16 cellular contexts compared by ENCODE assay signal in genomic region chr17:50364715-50365114, GRCh38. TPM values are rescaled to one million over a fixed set of nuclear protein-coding genes. Genes with fewer than 3 reads are reported as not detected.
DNase-seq lines count a peak whose midpoint lies in the region; ATAC-seq and TF ChIP-seq lines count a peak whose summit lies in the region.
"Had no signal": no experiment of that assay in that cellular context is flagged by ENCODE, and none has a peak within 500 bp of the region (broad histone marks: within the 10 kb centered on the region; RNA-seq: fewer than 3 reads in every experiment).

No MANE protein-coding gene starts in this region.

- peaks cover 68% of the 10 kb centered on the region for H3K36me3 ChIP-seq in lower lobe of right lung

- no peaks in the 10 kb centered on the region for H3K27me3 Mint-ChIP-seq in activated CD8-positive, alpha-beta memory T cell treated with anti-CD3 and anti-CD28 coated beads, Interleukin-2, amount 10 ng/mL, durations not matched to agents 7 days and 5 days
- H3K27me3 Mint-ChIP-seq: effector memory CD8-positive, alpha-beta T cell; memory B cell; progenitor cell of endocrine pancreas had no signal

- H3K9me3 Mint-ChIP-seq in activated CD8-positive, alpha-beta memory T cell treated with anti-CD3 and anti-CD28 coated beads, Interleukin-2, amount 10 ng/mL, durations not matched to agents 7 days and 5 days (ENCODE audit: low read depth), result no peaks in the 10 kb centered on the region
- H3K9me3 Mint-ChIP-seq: effector memory CD8-positive, alpha-beta T cell; memory B cell had no signal

- H3K36me3 Mint-ChIP-seq in activated CD8-positive, alpha-beta memory T cell treated with anti-CD3 and anti-CD28 coated beads, Interleukin-2, amount 10 ng/mL, durations not matched to agents 7 days and 5 days, result peaks cover 14% of the 10 kb centered on the region

- no peak overlapping the region for H3K4me3 Mint-ChIP-seq in activated CD8-positive, alpha-beta memory T cell treated with anti-CD3 and anti-CD28 coated beads, Interleukin-2, amount 10 ng/mL, durations not matched to agents 7 days and 5 days
- H3K4me3 Mint-ChIP-seq: effector memory CD8-positive, alpha-beta T cell; memory B cell had no signal

- H3K4me1 ChIP-seq in lower lobe of right lung, result peaks cover 7% of the 10 kb centered on the region

- no peak for DNase-seq in AG04449 (ENCODE audit: low read depth, low spot score)
- DNase-seq in HCEC 1CT, result peak; percentile 28
- peak; percentile 69 for DNase-seq in astrocyte of the hippocampus (ENCODE audit: low read depth, low spot score)
- DNase-seq in iPS-NIHi7 (ENCODE audit: extremely low spot score), result peak; percentile 59
- DNase-seq in activated CD8-positive, alpha-beta memory T cell treated with anti-CD3 and anti-CD28 coated beads, Interleukin-2, amount 50 U/mL, for 48 hours, result no peak
- no peak for DNase-seq in activated CD8-positive, alpha-beta memory T cell treated with anti-CD3 and anti-CD28 coated beads, Interleukin-2, amount 10 ng/mL, durations not matched to agents 7 days and 5 days
- no peak for DNase-seq in lower lobe of right lung
- DNase-seq: BE2C; effector memory CD8-positive, alpha-beta T cell; heart left ventricle; NCI-H1105 treated with DMSO at 0.1 percent for 48 hours; Right ventricle myocardium superior; stimulated activated naive CD4-positive, alpha-beta T cell had no signal

- TF ChIP-seq CTCF in AG04449 (IDR thresholded peaks at IDR 0.05; ENCODE audit: insufficient read depth, low read length, missing control alignments) (peak; percentile 51), lower lobe of right lung (IDR thresholded peaks at IDR 0.05) (no peak)

- H3K4me1 Mint-ChIP-seq in activated CD8-positive, alpha-beta memory T cell treated with anti-CD3 and anti-CD28 coated beads, Interleukin-2, amount 10 ng/mL, durations not matched to agents 7 days and 5 days, result peaks cover 19% of the 10 kb centered on the region

- ATAC-seq in activated CD8-positive, alpha-beta memory T cell treated with anti-CD3 and anti-CD28 coated beads, Interleukin-2, amount 10 ng/mL, durations not matched to agents 7 days and 5 days, result no peak
- ATAC-seq in lower lobe of right lung (no peak), HG03139 (IDR thresholded peaks at IDR 0.05; ENCODE audit: unreplicated experiment) (no peak)
- ATAC-seq: effector memory CD8-positive, alpha-beta T cell; heart left ventricle had no signal

- H3K4me3 ChIP-seq in AG04449 (ENCODE audit: low read depth, low read length) (no peak overlapping the region), lower lobe of right lung (no peak overlapping the region)
- H3K4me3 ChIP-seq: heart left ventricle had no signal

- H3K27me3 ChIP-seq in lower lobe of right lung (ENCODE audit: low read depth), result no peaks in the 10 kb centered on the region
- H3K27me3 ChIP-seq: BE2C, heart left ventricle had no signal

- POLR2A ChIA-PET in AG04449 (lab: Yijun Ruan, JAX), result interaction anchor here (0.9 kb wide), 1 partner anchor 15 kb away, joined by 3 read pairs; no protein-coding TSS in a partner anchor

- H3K27ac ChIP-seq in lower lobe of right lung, result no peak overlapping the region
- H3K27ac ChIP-seq: heart left ventricle had no signal

- no peak overlapping the region for H3K27ac Mint-ChIP-seq in activated CD8-positive, alpha-beta memory T cell treated with anti-CD3 and anti-CD28 coated beads, Interleukin-2, amount 10 ng/mL, durations not matched to agents 7 days and 5 days
- H3K27ac Mint-ChIP-seq: memory B cell, progenitor cell of endocrine pancreas had no signal

- CTCF ChIA-PET in AG04449 (lab: Yijun Ruan, JAX), result interaction anchor here (0.6 to 9.3 kb wide), 9 partner anchors 8 to 270 kb away, joined by 3 to 116 read pairs (median 4); partner anchors contain the start of genes EME1, LRRC59, MRPL27 and PDK2
- CTCF ChIA-PET in activated CD8-positive, alpha-beta memory T cell treated with anti-CD3 and anti-CD28 coated beads, Interleukin-2, amount 10 ng/mL, durations not matched to agents 7 days and 5 days (lab: Charles Lee), result interaction anchor here (0.7 to 1.0 kb wide), 2 partner anchors 17 to 33 kb away, joined by 3 read pairs; partner anchors contain the start of gene LRRC59

- no peaks in the 10 kb centered on the region for H3K9me3 ChIP-seq in lower lobe of right lung
- H3K9me3 ChIP-seq: BE2C, heart left ventricle had no signal

- intact Hi-C loops in lower lobe of right lung (cut with DNase I), result no loop called here

RNA-seq across cellular contexts. Expression of gene MRPL27, which starts 8.3 kb away (rescaled TPM):
- total RNA-seq in activated CD8-positive, alpha-beta memory T cell treated with anti-CD3 and anti-CD28 coated beads, Interleukin-2, amount 10 ng/mL, durations not matched to agents 7 days and 5 days, result 10 to 100 TPM; 65.7 to 81.8 TPM
- total RNA-seq in lower lobe of right lung, result 43.9 TPM

RNA-seq across cellular contexts. Expression of gene EME1, which starts 8.3 kb away (rescaled TPM):
- 10 to 100 TPM; 34.0 to 40.8 TPM for total RNA-seq in activated CD8-positive, alpha-beta memory T cell treated with anti-CD3 and anti-CD28 coated beads, Interleukin-2, amount 10 ng/mL, durations not matched to agents 7 days and 5 days
- total RNA-seq in lower lobe of right lung, result 1.8 TPM
- total RNA-seq: Right ventricle myocardium superior had no signal

RNA-seq across cellular contexts. Expression of gene XYLT2, which starts 18.8 kb away (rescaled TPM):
- 10 to 100 TPM; 33.1 to 38.2 TPM for total RNA-seq in activated CD8-positive, alpha-beta memory T cell treated with anti-CD3 and anti-CD28 coated beads, Interleukin-2, amount 10 ng/mL, durations not matched to agents 7 days and 5 days
- total RNA-seq in lower lobe of right lung, result 19.3 TPM

RNA-seq across cellular contexts. Expression of gene LRRC59, which starts 32.6 kb away (rescaled TPM):
- 10 to 100 TPM; 71.5 to 82.6 TPM for total RNA-seq in activated CD8-positive, alpha-beta memory T cell treated with anti-CD3 and anti-CD28 coated beads, Interleukin-2, amount 10 ng/mL, durations not matched to agents 7 days and 5 days
- 55.5 TPM for total RNA-seq in lower lobe of right lung

Comparison
In these comparisons a context has a peak if more than half of its experiments do, and no peak if none do; other contexts are left out.
1. DNase-seq: peak in HCEC 1CT (single experiment), astrocyte of the hippocampus (single experiment) and iPS-NIHi7 (single experiment); none in AG04449 (single experiment), activated CD8-positive, alpha-beta memory T cell treated with anti-CD3 and anti-CD28 coated beads, Interleukin-2, amount 50 U/mL, for 48 hours (single experiment), activated CD8-positive, alpha-beta memory T cell treated with anti-CD3 and anti-CD28 coated beads, Interleukin-2, amount 10 ng/mL, durations not matched to agents 7 days and 5 days (single experiment) and lower lobe of right lung (single experiment).
2. RNA of gene EME1, which starts 8.3 kb away (total RNA-seq): 34.0 to 40.8 TPM in activated CD8-positive, alpha-beta memory T cell treated with anti-CD3 and anti-CD28 coated beads, Interleukin-2, amount 10 ng/mL, durations not matched to agents 7 days and 5 days; 1.8 TPM in lower lobe of right lung (single experiment); every median in the first group is over 10 times any median in the second.